ENCODE assay signal across 1 cellular context in the genomic region with DNA sequence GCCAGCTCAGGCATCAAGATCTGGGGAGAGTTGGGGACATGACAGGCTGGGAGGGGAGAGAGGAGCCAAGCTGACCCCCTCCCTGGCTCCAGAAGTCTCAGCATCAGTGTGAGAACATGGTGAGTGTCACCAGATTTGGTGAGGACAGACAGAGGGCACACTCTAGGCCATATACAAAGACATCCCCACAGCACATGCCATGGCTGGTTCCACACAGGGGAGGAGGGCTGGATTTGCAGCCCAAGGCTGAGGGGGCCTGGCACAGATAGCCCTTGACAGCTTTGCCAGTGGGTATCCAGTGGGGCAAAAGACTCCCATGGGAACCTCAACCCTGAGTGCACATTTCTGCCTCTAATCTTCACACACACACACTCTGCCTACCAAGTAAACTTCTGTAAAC.
TF ChIP-seq lines count a peak whose summit lies in the region.

No MANE protein-coding gene starts in this region.

TF ChIP-seq in neural cell, 6 proteins besides CTCF, POLR2A, EP300 and RAD21 (continued from another document):
- TF ChIP-seq, protein P1, sequence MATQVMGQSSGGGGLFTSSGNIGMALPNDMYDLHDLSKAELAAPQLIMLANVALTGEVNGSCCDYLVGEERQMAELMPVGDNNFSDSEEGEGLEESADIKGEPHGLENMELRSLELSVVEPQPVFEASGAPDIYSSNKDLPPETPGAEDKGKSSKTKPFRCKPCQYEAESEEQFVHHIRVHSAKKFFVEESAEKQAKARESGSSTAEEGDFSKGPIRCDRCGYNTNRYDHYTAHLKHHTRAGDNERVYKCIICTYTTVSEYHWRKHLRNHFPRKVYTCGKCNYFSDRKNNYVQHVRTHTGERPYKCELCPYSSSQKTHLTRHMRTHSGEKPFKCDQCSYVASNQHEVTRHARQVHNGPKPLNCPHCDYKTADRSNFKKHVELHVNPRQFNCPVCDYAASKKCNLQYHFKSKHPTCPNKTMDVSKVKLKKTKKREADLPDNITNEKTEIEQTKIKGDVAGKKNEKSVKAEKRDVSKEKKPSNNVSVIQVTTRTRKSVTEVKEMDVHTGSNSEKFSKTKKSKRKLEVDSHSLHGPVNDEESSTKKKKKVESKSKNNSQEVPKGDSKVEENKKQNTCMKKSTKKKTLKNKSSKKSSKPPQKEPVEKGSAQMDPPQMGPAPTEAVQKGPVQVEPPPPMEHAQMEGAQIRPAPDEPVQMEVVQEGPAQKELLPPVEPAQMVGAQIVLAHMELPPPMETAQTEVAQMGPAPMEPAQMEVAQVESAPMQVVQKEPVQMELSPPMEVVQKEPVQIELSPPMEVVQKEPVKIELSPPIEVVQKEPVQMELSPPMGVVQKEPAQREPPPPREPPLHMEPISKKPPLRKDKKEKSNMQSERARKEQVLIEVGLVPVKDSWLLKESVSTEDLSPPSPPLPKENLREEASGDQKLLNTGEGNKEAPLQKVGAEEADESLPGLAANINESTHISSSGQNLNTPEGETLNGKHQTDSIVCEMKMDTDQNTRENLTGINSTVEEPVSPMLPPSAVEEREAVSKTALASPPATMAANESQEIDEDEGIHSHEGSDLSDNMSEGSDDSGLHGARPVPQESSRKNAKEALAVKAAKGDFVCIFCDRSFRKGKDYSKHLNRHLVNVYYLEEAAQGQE (IDR thresholded peaks at IDR 0.05; ENCODE audit: borderline replicate concordance), result no peak
